Comparison of ENCODE assay signal across 9 cellular contexts in the genomic region with DNA sequence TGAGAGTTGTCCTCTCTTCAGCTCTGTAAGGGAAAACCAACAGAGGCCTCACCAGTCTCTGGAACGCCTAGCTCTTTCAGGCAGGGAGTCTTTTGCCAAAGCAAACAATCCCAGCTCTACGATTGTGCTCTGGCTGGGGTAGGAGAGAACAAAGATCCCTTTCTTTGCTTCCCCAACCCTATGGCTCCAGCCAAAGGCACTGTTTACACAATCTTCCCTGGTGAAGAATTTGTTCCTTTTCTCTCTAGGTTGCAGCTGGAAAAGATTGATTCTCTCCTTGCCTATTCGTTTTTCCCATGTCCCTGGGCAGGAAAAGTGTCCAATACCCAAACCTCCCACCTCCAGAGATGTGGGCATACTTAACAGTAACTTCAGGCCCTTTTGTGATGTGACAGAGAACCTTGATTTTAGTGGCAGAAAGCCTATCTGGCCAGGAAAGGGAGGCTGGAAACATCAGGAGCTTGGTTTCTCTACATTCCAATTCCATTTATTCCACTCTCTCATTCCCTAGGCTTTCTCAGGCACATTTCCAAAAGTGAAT. TPM values are rescaled to one million over a fixed set of nuclear protein-coding genes. Genes with fewer than 3 reads are reported as not detected.
DNase-seq lines count a peak whose midpoint lies in the region; ATAC-seq, FAIRE-seq and TF ChIP-seq lines count a peak whose summit lies in the region.
"Had no signal": no experiment of that assay in that cellular context is flagged by ENCODE, and none has a peak within 500 bp of the region (broad histone marks: within the 10 kb centered on the region; RNA-seq: fewer than 3 reads in every experiment).

No MANE protein-coding gene starts in this region.

- H3K4me3 ChIP-seq in keratinocyte (ENCODE audit: control insufficient read depth in 2 of 3, extremely low read depth in 1 of 3, insufficient read depth in 2 of 3, low read depth in 1 of 3, low read length in 3 of 3), result peak overlapping the region in 1 of 3 experiments; percentile 25

- BruUV-seq in MCF 10A (replicated peaks; lab: Mats Ljungman, UMichigan), result no TSS peak

- H3K9ac ChIP-seq in keratinocyte (ENCODE audit: control insufficient read depth, extremely low read depth, insufficient read depth, low read length), result peak overlapping the region; percentile 44

- dilution Hi-C loops in keratinocyte (cut with MboI; ENCODE audit: extremely low pct_ligation_motif_present, low sequenced_read_pairs), result no loop called here

- peak overlapping the region; percentile 82 for H3K27ac Mint-ChIP-seq in MCF 10A (ENCODE audit: low read depth, unreplicated experiment)

- peak; percentile 21 for DNase-seq in NCI-H510A treated with DMSO at 0.1 percent for 48 hours (lab: John Stamatoyannopoulos, UW)
- no peak for DNase-seq in NCI-H510A (lab: John Stamatoyannopoulos, UW)
- DNase-seq in MCF 10A (ENCODE audit: unreplicated experiment), result peak; percentile 77
- DNase-seq in keratinocyte (ENCODE audit: low read depth, low spot score), result no peak
- peak; percentile 92 for DNase-seq in stromal cell of bone marrow (ENCODE audit: low read depth)
- DNase-seq in NAMALWA (ENCODE audit: low spot score), result no peak

- FAIRE-seq in keratinocyte (lab: Jason Lieb, UNC), result peak; percentile 48
- FAIRE-seq: TTC549 had no signal

- H3K4me1 Mint-ChIP-seq in MCF 10A (ENCODE audit: insufficient read depth, unreplicated experiment), result peaks cover 16% of the 10 kb centered on the region

- H3K9me1 ChIP-seq in keratinocyte (ENCODE audit: control insufficient read depth, extremely low read depth, insufficient read depth, low read length), result no peaks in the 10 kb centered on the region

- no peaks in the 10 kb centered on the region for H3K27me3 ChIP-seq in keratinocyte (ENCODE audit: control insufficient read depth, extremely low read depth, insufficient read depth, low read length)

- TF ChIP-seq CTCF in MCF 10A (IDR thresholded peaks at IDR 0.05; ENCODE audit: unreplicated experiment), result no peak
- TF ChIP-seq CTCF in keratinocyte (optimal IDR thresholded peaks at IDR 0.05 in 1 of 3, IDR thresholded peaks at IDR 0.05 in 1 of 3, conservative IDR thresholded peaks at IDR 0.05 in 1 of 3; ENCODE audit: extremely low read depth in 1 of 3, insufficient read depth in 2 of 3, low read length in 3 of 3), result no peak

- POLR2A ChIA-PET in MCF 10A (lab: Yijun Ruan, JAX), result interaction anchor here (0.7 to 2.5 kb wide), 12 partner anchors 13 to 686 kb away, joined by 3 to 17 read pairs (median 4); a partner anchor contains a TSS

- H2AFZ ChIP-seq in keratinocyte (ENCODE audit: control insufficient read depth, low read length), result peak overlapping the region; percentile 51

- H3K9me3 ChIP-seq in keratinocyte (ENCODE audit: control insufficient read depth, low read depth, low read length), result no peaks in the 10 kb centered on the region

- CTCF ChIA-PET in MCF 10A (lab: Yijun Ruan, JAX), result interaction anchor here (0.8 to 2.0 kb wide), 3 partner anchors 9 to 85 kb away, joined by 3 to 5 read pairs (median 3); a partner anchor contains a TSS

- H3K27ac ChIP-seq in keratinocyte (ENCODE audit: control insufficient read depth, insufficient read depth, low read length), result peak overlapping the region; percentile 47

- H3K27me3 Mint-ChIP-seq in MCF 10A (ENCODE audit: insufficient read depth, unreplicated experiment), result no peaks in the 10 kb centered on the region

- ATAC-seq in HG03354 (IDR thresholded peaks at IDR 0.05; ENCODE audit: poor library complexity, severe bottlenecking, unreplicated experiment) (no peak), HG03457 (IDR thresholded peaks at IDR 0.05; ENCODE audit: unreplicated experiment) (no peak)

- peaks cover 8% of the 10 kb centered on the region for H3K4me1 ChIP-seq in keratinocyte (ENCODE audit: control insufficient read depth, extremely low read depth, insufficient read depth, low read length)

- no peaks in the 10 kb centered on the region for H3K79me2 ChIP-seq in keratinocyte (ENCODE audit: control insufficient read depth, insufficient read depth, low read length)

- H3K9me3 Mint-ChIP-seq in MCF 10A (ENCODE audit: unreplicated experiment), result no peaks in the 10 kb centered on the region

- H4K20me1 ChIP-seq in keratinocyte (ENCODE audit: control insufficient read depth, extremely low read depth, insufficient read depth, low read length), result no peaks in the 10 kb centered on the region

- peaks cover 0 to 4% of the 10 kb centered on the region in 2 experiments for H3K36me3 ChIP-seq in keratinocyte (ENCODE audit: control insufficient read depth in 2 of 2, extremely low read depth in 1 of 2, insufficient read depth in 2 of 2, low read length in 2 of 2)

- peaks cover 28% of the 10 kb centered on the region for H3K36me3 Mint-ChIP-seq in MCF 10A (ENCODE audit: insufficient read depth, unreplicated experiment)

- H3K4me3 Mint-ChIP-seq in MCF 10A (ENCODE audit: unreplicated experiment), result no peak overlapping the region

- H3K4me2 ChIP-seq in keratinocyte (ENCODE audit: control insufficient read depth, extremely low read depth, insufficient read depth, low read depth, low read length), result peak overlapping the region; percentile 58

- intact Hi-C loops in MCF 10A (cut with micrococcal nuclease), result no loop called here

RNA-seq across cellular contexts. Expression of a gene that starts 16.8 kb away (rescaled TPM):
- 328 and 381 TPM in 2 replicates for total RNA-seq in MCF 10A (2022)
- 138 to 236 TPM (median 205 TPM) in 3 replicates for polyA plus RNA-seq in keratinocyte
- 13.2 TPM for polyA plus RNA-seq in keratinocyte (2011; ENCODE audit: low read depth)
- 194 and 211 TPM in 2 replicates for polyA plus RNA-seq in keratinocyte (2011; cell fraction: cytosol; rRNA removed)
- 77.1 and 77.5 TPM in 2 replicates for polyA plus RNA-seq in keratinocyte (2011; cell fraction: nucleus; rRNA removed)
- polyA plus RNA-seq in keratinocyte (2012; ENCODE audit: low replicate concordance), result 255 and 338 TPM in 2 replicates
- 333 to 630 TPM (median 388 TPM) in 3 replicates for polyA minus RNA-seq in keratinocyte
- polyA minus RNA-seq in keratinocyte (2011; cell fraction: cytosol; rRNA and poly(A)+ RNA removed), result 188 TPM
- 57.5 and 60.0 TPM in 2 replicates for polyA minus RNA-seq in keratinocyte (2011; cell fraction: nucleus; rRNA and poly(A)+ RNA removed)

RNA-seq across cellular contexts. Expression of a gene that starts 32.9 kb away (rescaled TPM):
- 39.6 and 40.8 TPM in 2 replicates for total RNA-seq in MCF 10A (2022)
- polyA plus RNA-seq in keratinocyte, result 12.9 to 18.0 TPM (median 16.3 TPM) in 3 replicates
- polyA plus RNA-seq in keratinocyte (2011; ENCODE audit: low read depth), result 12.9 TPM
- 12.4 and 19.6 TPM in 2 replicates for polyA plus RNA-seq in keratinocyte (2011; cell fraction: cytosol; rRNA removed)
- polyA plus RNA-seq in keratinocyte (2011; cell fraction: nucleus; rRNA removed), result 32.8 and 33.5 TPM in 2 replicates
- polyA plus RNA-seq in keratinocyte (2012; ENCODE audit: low replicate concordance), result 10.3 and 14.5 TPM in 2 replicates
- 19.0 to 43.0 TPM (median 28.8 TPM) in 3 replicates for polyA minus RNA-seq in keratinocyte
- polyA minus RNA-seq in keratinocyte (2011; cell fraction: cytosol; rRNA and poly(A)+ RNA removed), result 23.6 TPM
- polyA minus RNA-seq in keratinocyte (2011; cell fraction: nucleus; rRNA and poly(A)+ RNA removed), result 14.2 and 31.1 TPM in 2 replicates

Comparison
In these comparisons a context has a peak if more than half of its experiments do, and no peak if none do; other contexts are left out.
1. DNase-seq: peak in NCI-H510A treated with DMSO at 0.1 percent for 48 hours (single experiment), MCF 10A (single experiment) and stromal cell of bone marrow (single experiment); none in NCI-H510A (single experiment), keratinocyte (single experiment) and NAMALWA (single experiment).